In the genomic region with DNA sequence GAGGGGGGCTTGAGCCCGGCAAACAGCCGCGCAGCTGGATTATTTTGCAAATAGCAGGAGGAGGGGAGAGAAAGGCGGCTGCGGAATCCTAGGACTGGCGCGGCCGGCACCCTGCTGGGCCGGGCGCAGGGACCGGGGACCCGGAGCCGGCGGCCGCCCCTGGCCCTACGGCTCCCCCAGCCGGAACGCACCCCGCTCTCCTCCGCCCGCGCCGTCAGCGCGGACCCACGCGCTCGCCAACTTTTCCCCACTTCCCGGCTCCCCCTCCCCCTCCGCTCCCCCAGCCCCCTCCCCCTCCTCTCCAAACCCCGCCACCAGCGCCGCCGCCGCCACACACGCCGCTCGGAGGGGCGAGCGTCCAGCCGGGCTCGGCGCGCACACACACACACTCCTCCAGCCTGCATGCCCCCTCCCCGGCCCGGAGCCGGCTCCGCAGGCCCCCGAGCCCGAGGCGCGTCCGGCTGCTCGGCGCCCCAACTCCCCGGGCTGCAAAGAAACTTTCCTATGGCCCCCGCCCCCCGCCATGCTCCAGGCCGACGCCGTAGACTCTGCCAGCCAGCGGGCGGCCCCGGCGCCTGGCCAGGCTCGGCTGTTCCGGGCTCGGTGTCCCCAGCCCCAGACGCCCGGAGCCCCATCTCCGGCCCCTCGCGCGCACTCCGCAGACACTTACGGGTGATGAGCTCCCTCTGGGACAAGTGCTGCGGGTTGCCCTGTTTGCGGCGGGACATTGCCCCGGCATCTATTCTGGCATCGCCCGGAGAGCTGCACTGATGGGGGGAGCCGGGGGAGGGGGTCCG, we compare ENCODE assay signal across 8 cellular contexts. TPM values are rescaled to one million over a fixed set of nuclear protein-coding genes. Genes with fewer than 3 reads are reported as not detected.
DNase-seq lines count a peak whose midpoint lies in the region; ATAC-seq and TF ChIP-seq lines count a peak whose summit lies in the region.

No MANE protein-coding gene starts in this region.

- CTCF ChIA-PET in CD8-positive, alpha-beta memory T cell (lab: Charles Lee) = interaction anchor here (1.0 to 16.8 kb wide), 9 partner anchors 8 to 1293 kb away, joined by 4 to 532 read pairs (median 7); no protein-coding TSS in a partner anchor

- no peaks in the 10 kb centered on the region for H3K27me3 ChIP-seq in CD8-positive, alpha-beta memory T cell (ENCODE audit: insufficient read depth, low read length, poor library complexity, severe bottlenecking)
- no peaks in the 10 kb centered on the region for H3K27me3 ChIP-seq in Loucy (ENCODE audit: insufficient read depth, low read length, poor library complexity, severe bottlenecking)
- H3K27me3 ChIP-seq in mononuclear cell (ENCODE audit: insufficient read depth, low read length) = peaks cover 54% of the 10 kb centered on the region

- POLR2A ChIA-PET in CD8-positive, alpha-beta memory T cell (lab: Charles Lee) = interaction anchor here (0.6 to 7.6 kb wide), 10 partner anchors 9 to 1813 kb away, joined by 3 to 63 read pairs (median 4); no protein-coding TSS in a partner anchor

- peak overlapping the region; percentile 95 to 100 (median 100) for H3K4me3 Mint-ChIP-seq in CD8-positive, alpha-beta memory T cell

- peak overlapping the region; percentile 82 for H3K9ac ChIP-seq in Loucy (ENCODE audit: low read depth, low read length, poor library complexity, severe bottlenecking)

- peaks cover 0 to 45% (median 7%) of the 10 kb centered on the region in 3 donors for H3K36me3 Mint-ChIP-seq in CD8-positive, alpha-beta memory T cell

- peaks cover 0 to 8% (median 3%) of the 10 kb centered on the region in 5 donors for H3K9me3 Mint-ChIP-seq in CD8-positive, alpha-beta memory T cell

- H3K9me3 ChIP-seq in CD8-positive, alpha-beta memory T cell (ENCODE audit: low read length) = no peaks in the 10 kb centered on the region
- no peaks in the 10 kb centered on the region for H3K9me3 ChIP-seq in Loucy (ENCODE audit: insufficient read depth, low read depth, low read length)
- H3K9me3 ChIP-seq in mononuclear cell (ENCODE audit: low read depth, low read length) = no peaks in the 10 kb centered on the region

- in situ Hi-C loops in astrocyte of the cerebellum (cut with HindIII; ENCODE audit: low sequenced_read_pairs) = no loop called here

- peak overlapping the region; percentile 94 for H3K4me2 ChIP-seq in Loucy (ENCODE audit: low read depth, low read length, poor library complexity, severe bottlenecking)

- no peak overlapping the region for H2AFZ ChIP-seq in Loucy (ENCODE audit: low read length)

- H3K4me1 ChIP-seq in CD8-positive, alpha-beta memory T cell (ENCODE audit: insufficient read depth, low read length) = peaks cover 20% of the 10 kb centered on the region
- H3K4me1 ChIP-seq in Loucy (ENCODE audit: insufficient read depth, low read length, poor library complexity, severe bottlenecking) (peaks cover 47% of the 10 kb centered on the region), mononuclear cell (ENCODE audit: insufficient read depth, low read length) (peaks cover 32% of the 10 kb centered on the region)

- peaks cover 60% of the 10 kb centered on the region for H3K79me2 ChIP-seq in Loucy (ENCODE audit: insufficient read depth, low read length)

- peak overlapping the region; percentile 80 for H3K27ac ChIP-seq in CD8-positive, alpha-beta memory T cell (ENCODE audit: low read depth, low read length)

- peaks cover 0 to 9% of the 10 kb centered on the region in 2 donors for H3K27me3 Mint-ChIP-seq in CD8-positive, alpha-beta memory T cell

- H3K36me3 ChIP-seq in CD8-positive, alpha-beta memory T cell (ENCODE audit: insufficient read depth, low read length) = peaks cover 5% of the 10 kb centered on the region
- no peaks in the 10 kb centered on the region for H3K36me3 ChIP-seq in Loucy (ENCODE audit: insufficient read depth, low read length)

- H3K9me2 ChIP-seq in Loucy (replicated peaks; ENCODE audit: low read depth, low read length) = no peaks in the 10 kb centered on the region

- peak overlapping the region in 4 of 8 donors; percentile 80 to 98 (median 91) for H3K27ac Mint-ChIP-seq in CD8-positive, alpha-beta memory T cell

- peaks cover 3% of the 10 kb centered on the region; the same call in 1 of the 2 replicates for H3F3A ChIP-seq in Loucy (ENCODE audit: low read depth)

- H4K20me1 ChIP-seq in Loucy (ENCODE audit: insufficient read depth, low read length, poor library complexity, severe bottlenecking) = peaks cover 29% of the 10 kb centered on the region

- TF ChIP-seq CTCF in Loucy (conservative IDR thresholded peaks at IDR 0.05; ENCODE audit: low read length) (no peak), astrocyte of the cerebellum (IDR thresholded peaks at IDR 0.05; ENCODE audit: low read depth, low read length, missing control alignments) (no peak)

- DNase-seq in CD8-positive, alpha-beta memory T cell = peak in 4 of 5 donors; percentile 39 to 67 (median 44)
- DNase-seq in astrocyte of the cerebellum (ENCODE audit: low read depth) (no peak), SIG-M5 treated with dmso at 0.1 percent for 504 hours (lab: John Stamatoyannopoulos, UW; ENCODE audit: unreplicated experiment) (no peak), NCI-H2227 treated with DMSO at 0.1 percent for 48 hours (lab: John Stamatoyannopoulos, UW) (no peak)

- no peak for ATAC-seq in GM18498 (IDR thresholded peaks at IDR 0.05; ENCODE audit: unreplicated experiment)
- no peak for ATAC-seq in GM18873 (IDR thresholded peaks at IDR 0.05; ENCODE audit: low FRiP score, unreplicated experiment)

- peak overlapping the region; percentile 91 for H3K4me3 ChIP-seq in CD8-positive, alpha-beta memory T cell (ENCODE audit: low read length)
- peak overlapping the region; percentile 80 for H3K4me3 ChIP-seq in Loucy (ENCODE audit: low read length, poor library complexity, severe bottlenecking)
- H3K4me3 ChIP-seq in astrocyte of the cerebellum (ENCODE audit: low read depth, low read length) = peak overlapping the region; percentile 51
- peak overlapping the region; percentile 74 for H3K4me3 ChIP-seq in mononuclear cell (ENCODE audit: low read length)

- peaks cover 37 to 51% (median 47%) of the 10 kb centered on the region in 3 donors for H3K4me1 Mint-ChIP-seq in CD8-positive, alpha-beta memory T cell

RNA-seq across cellular contexts. Expression of gene BCL11B, which starts 1.3 kb away (rescaled TPM):
- total RNA-seq in CD8-positive, alpha-beta memory T cell = 10 to 100 TPM; 42.0 to 42.5 TPM
- polyA plus RNA-seq in CD8-positive, alpha-beta memory T cell = 9.7 TPM
- total RNA-seq in mononuclear cell = 101 TPM

Comparison
In these comparisons a context has a peak if more than half of its experiments do, and no peak if none do; other contexts are left out.
1. DNase-seq: peak in CD8-positive, alpha-beta memory T cell (4 of 5); none in astrocyte of the cerebellum (single experiment), SIG-M5 treated with dmso at 0.1 percent for 504 hours (single experiment) and NCI-H2227 treated with DMSO at 0.1 percent for 48 hours (single experiment).
2. Peak in every context shown above with its lines, with median percentiles within 50 percentile points of each other: H3K4me3 ChIP-seq.